ENCODE assay signal across 1 cellular context in genomic region chr19:40443131-40443929, GRCh38.
A peak's percentile ranks its signal among the peaks of the same experiment; 100 is the strongest.
TF ChIP-seq lines count a peak whose summit lies in the region.

No MANE protein-coding gene starts in this region.

TF ChIP-seq in endothelial cell of umbilical vein, 7 proteins besides CTCF, POLR2A, EP300 and RAD21:
- TF ChIP-seq MYC (IDR thresholded peaks at IDR 0.05; ENCODE audit: low read depth, low read length): peak; percentile 11
- TF ChIP-seq POLR2AphosphoS5 (IDR thresholded peaks at IDR 0.05; ENCODE audit: insufficient read depth, low read depth, low read length): peak; percentile 61
- peak; percentile 47 for TF ChIP-seq MAX (IDR thresholded peaks at IDR 0.05; ENCODE audit: insufficient read depth, insufficient read length)
- TF ChIP-seq EZH2 (IDR thresholded peaks at IDR 0.05; ENCODE audit: borderline replicate concordance, low read depth, low read length, severe bottlenecking): no peak
